25 cellular contexts compared by ENCODE assay signal in genomic region chr19:29737461-29738000, GRCh38.
"Had no signal": no experiment of that assay in that cellular context is flagged by ENCODE, and none has a peak within 500 bp of the region (broad histone marks: within the 10 kb centered on the region; RNA-seq: fewer than 3 reads in every experiment).

No MANE protein-coding gene starts in this region.

- FAIRE-seq: pancreas, small intestine had no signal

- H3K9me3 ChIP-seq: neutrophil, pancreas, psoas muscle, right lobe of liver, sigmoid colon, stomach, thoracic aorta, thyroid gland, tibial nerve, upper lobe of left lung, uterus had no signal

- H3K36me3 ChIP-seq: neural progenitor cell, neutrophil, pancreas, right lobe of liver, sigmoid colon, stomach, thoracic aorta, thyroid gland, tibial nerve, upper lobe of left lung, uterus had no signal

- H3K27ac ChIP-seq: neural progenitor cell, neutrophil, pancreas, psoas muscle, right lobe of liver, sigmoid colon, stomach, thoracic aorta, thyroid gland, tibial nerve, upper lobe of left lung, uterus had no signal

- H3K27me3 ChIP-seq: pancreas, right lobe of liver, thyroid gland, tibial nerve, upper lobe of left lung, uterus had no signal

- DNase-seq: naive thymus-derived CD4-positive, alpha-beta T cell; natural killer cell; nucleus accumbens; pancreas; psoas muscle; right cardiac atrium; right lobe of liver; sigmoid colon; small intestine; stimulated activated CD4-positive, alpha-beta T cell treated with anti-CD3 and anti-CD28 coated beads, Interleukin-15, amount 100 ng/mL, for 24 hours; stimulated activated CD4-positive, alpha-beta T cell treated with anti-CD3 and anti-CD28 coated beads, Interleukin-2, amount 100 ng/mL, for 24 hours; stimulated activated CD4-positive, alpha-beta T cell treated with anti-CD3 and anti-CD28 coated beads, Interleukin-2, amount 100 ng/mL, for 48 hours; stimulated activated CD4-positive, alpha-beta T cell treated with anti-CD3 and anti-CD28 coated beads, Interleukin-4, amount 100 ng/mL, for 24 hours; stimulated activated naive B cell treated with anti-CD40 and anti-IgM and Interleukin-4, amounts not matched to agents 10 μg/mL and 1 μg/mL and 100 μg/mL, for 72 hours; stimulated activated naive CD4-positive, alpha-beta T cell treated with Interleukin-2 at 50 U/mL for 16 hours; stomach; thyroid gland; trophoblast cell; upper lobe of left lung; uterus had no signal

- ATAC-seq: naive thymus-derived CD4-positive, alpha-beta T cell; natural killer cell; pancreas; psoas muscle; right cardiac atrium; right lobe of liver; stimulated activated effector memory CD8-positive, alpha-beta T cell treated with anti-CD3 and anti-CD28 coated beads, Interleukin-12 subunit alpha, Interleukin-12 subunit beta, amount 100 ng/mL, for 72 hours; stimulated activated naive B cell treated with anti-CD40 and anti-IgM and Interleukin-4, amounts not matched to agents 10 μg/mL and 1 μg/mL and 100 μg/mL, for 72 hours had no signal

- H3K4me1 ChIP-seq: neural progenitor cell, pancreas, psoas muscle, right lobe of liver, sigmoid colon, stomach, thyroid gland, tibial nerve, upper lobe of left lung, uterus had no signal

- H3K4me3 ChIP-seq: neural progenitor cell, pancreas, psoas muscle, right lobe of liver, sigmoid colon, stomach, thoracic aorta, thyroid gland, tibial nerve, upper lobe of left lung, uterus had no signal

- H3K9ac ChIP-seq: neural progenitor cell had no signal
